ENCODE assay signal across 8 cellular contexts in the genomic region with DNA sequence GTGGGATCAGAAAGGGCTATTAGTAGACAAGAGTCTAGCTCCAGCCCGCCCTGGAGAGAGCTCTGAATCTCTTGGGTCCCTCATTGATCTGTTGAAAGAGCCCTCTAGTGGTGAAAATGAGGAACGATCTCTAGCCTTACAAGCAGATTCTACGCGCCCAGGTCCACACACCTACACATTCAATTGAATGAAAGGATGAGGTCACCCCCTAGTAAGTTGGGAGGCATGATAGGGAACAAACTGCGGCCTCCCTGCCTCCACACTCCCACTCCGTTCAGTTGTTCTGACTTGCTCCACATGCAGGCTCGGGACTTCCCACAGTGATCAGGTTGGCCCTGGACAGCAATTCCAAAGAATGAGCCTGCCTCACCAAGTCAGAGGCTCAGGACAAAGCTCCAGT. TPM values are rescaled to one million over a fixed set of nuclear protein-coding genes. Genes with fewer than 3 reads are reported as not detected.
DNase-seq lines count a peak whose midpoint lies in the region; ATAC-seq and TF ChIP-seq lines count a peak whose summit lies in the region.

No MANE protein-coding gene starts in this region.

- in situ Hi-C loops in HAP-1 (cut with MboI; ENCODE audit: low sequenced_read_pairs): loop anchor here (5.0 to 10.0 kb wide), 4 partner anchors 118 to 242 kb away; no protein-coding TSS in a partner anchor

- no peak overlapping the region for H3K27ac ChIP-seq in foreskin keratinocyte

- DNase-seq in COLO668 (lab: John Stamatoyannopoulos, UW; ENCODE audit: unreplicated experiment) (peak; percentile 6), HAP-1 (ENCODE audit: low spot score in 2 of 2) (peak; percentile 42 to 46), NCI-H82 (lab: John Stamatoyannopoulos, UW) (peak; percentile 86), foreskin keratinocyte (peak; percentile 7 to 23), posterior cingulate gyrus (peak in 9 of 10 donors; percentile 26 to 85 (median 46))
- peak; percentile 46 for DNase-seq in activated T-cell treated with anti-CD3 and anti-CD28 coated beads, Interleukin-2, amount 50 U/mL, for 48 hours

- H3K27me3 ChIP-seq in HAP-1 (ENCODE audit: low read depth): no peaks in the 10 kb centered on the region
- no peaks in the 10 kb centered on the region for H3K27me3 ChIP-seq in foreskin keratinocyte

- no peaks in the 10 kb centered on the region for H3K36me3 ChIP-seq in HAP-1 (replicated peaks)

- no peak overlapping the region for H3K4me3 ChIP-seq in HAP-1

- H3K4me1 ChIP-seq in HAP-1 (no peaks in the 10 kb centered on the region), foreskin keratinocyte (no peaks in the 10 kb centered on the region)

- TF ChIP-seq CTCF in foreskin keratinocyte (conservative IDR thresholded peaks at IDR 0.05): peak; percentile 53

- no peaks in the 10 kb centered on the region for H3K9me3 ChIP-seq in HAP-1

- intact Hi-C loops in posterior cingulate gyrus (cut with DNase I): loop anchor here (2.0 to 10.0 kb wide), 3 partner anchors 210 to 518 kb away; no protein-coding TSS in a partner anchor

- ATAC-seq in foreskin keratinocyte (peak; percentile 45), GM21529 (IDR thresholded peaks at IDR 0.05; ENCODE audit: unreplicated experiment) (no peak), GM21786 (IDR thresholded peaks at IDR 0.05; ENCODE audit: unreplicated experiment) (no peak)

RNA-seq across cellular contexts. Expression of a gene that starts 2.9 kb away (rescaled TPM):
- not detected in 2 replicates for total RNA-seq in foreskin keratinocyte
- polyA plus RNA-seq in foreskin keratinocyte: not detected in 2 replicates

Comparison
In these comparisons a context has a peak if more than half of its experiments do, and no peak if none do; other contexts are left out.
1. DNase-seq: peak in every context shown above with its lines; median percentile 86 in NCI-H82; 46 in activated T-cell treated with anti-CD3 and anti-CD28 coated beads, Interleukin-2, amount 50 U/mL, for 48 hours; 46 in posterior cingulate gyrus; 44 in HAP-1; 15 in foreskin keratinocyte; 6 in COLO668.